8 cellular contexts compared by ENCODE assay signal in genomic region chr5:95555553-95555952, GRCh38. TPM values are rescaled to one million over a fixed set of nuclear protein-coding genes. Genes with fewer than 3 reads are reported as not detected.
DNase-seq lines count a peak whose midpoint lies in the region; ATAC-seq, FAIRE-seq and TF ChIP-seq lines count a peak whose summit lies in the region.

No MANE protein-coding gene starts in this region.

- no peaks in the 10 kb centered on the region for H3K9me3 Mint-ChIP-seq in memory B cell

- WGBS in heart left ventricle, 4 donors, result 0 to 1% (median 0%) methylated on average over 9 of the region's 9 CpGs

- no peak for DNase-seq in heart left ventricle
- DNase-seq in Right ventricle myocardium superior, result no peak
- peak; percentile 6 for DNase-seq in bronchial epithelial cell (ENCODE audit: low read depth)
- no peak for DNase-seq in memory B cell (ENCODE audit: low spot score in 2 of 2)
- DNase-seq in uterus, result no peak
- no peak for DNase-seq in NCI-H2196 (lab: John Stamatoyannopoulos, UW; ENCODE audit: unreplicated experiment)
- DNase-seq in MV-4-11 (lab: John Stamatoyannopoulos, UW), result no peak
- DNase-seq in NCI-H82 (lab: John Stamatoyannopoulos, UW), result no peak

- no peak for ATAC-seq in heart left ventricle
- no peak for ATAC-seq in Right ventricle myocardium superior (ENCODE audit: poor library complexity)
- ATAC-seq in memory B cell (ENCODE audit: low read depth), result no peak

- H3K27me3 Mint-ChIP-seq in memory B cell, result no peaks in the 10 kb centered on the region

- peaks cover 3 to 26% (median 14%) of the 10 kb centered on the region in 12 donors for H3K4me1 ChIP-seq in heart left ventricle
- H3K4me1 ChIP-seq in uterus, result peaks cover 0 to 5% of the 10 kb centered on the region in 2 donors

- FAIRE-seq in bronchial epithelial cell (lab: Jason Lieb, UNC), result no peak

- H3K27ac Mint-ChIP-seq in memory B cell, result peak overlapping the region; percentile 95

- peak overlapping the region in 11 of 12 donors; percentile 79 to 94 (median 85) for H3K27ac ChIP-seq in heart left ventricle
- peak overlapping the region; percentile 80 to 89 for H3K27ac ChIP-seq in uterus

- no peaks in the 10 kb centered on the region for H3K27me3 ChIP-seq in heart left ventricle
- H3K27me3 ChIP-seq in bronchial epithelial cell (ENCODE audit: control insufficient read depth, insufficient read depth, low read length), result no peaks in the 10 kb centered on the region
- H3K27me3 ChIP-seq in uterus, result no peaks in the 10 kb centered on the region

- H3K9me3 ChIP-seq in heart left ventricle (no peaks in the 10 kb centered on the region), uterus (no peaks in the 10 kb centered on the region)

- peak overlapping the region; percentile 100 for H3K4me3 Mint-ChIP-seq in memory B cell

- intact Hi-C loops in heart left ventricle (cut with DNase I) (loop anchor here in 5 of 10 donors (2.0 to 10.0 kb wide), 4 partner anchors 65 to 1629 kb away; partner anchors contain the start of genes GPR150 (in 1 of the 5) and RIOK2 (in 1 of the 5)), Right ventricle myocardium superior (cut with DNase I) (no loop called here), uterus (cut with DNase I; ENCODE audit: low total_unique reads) (no loop called here)

- peaks cover 27% of the 10 kb centered on the region for H3K4me1 Mint-ChIP-seq in memory B cell

- TF ChIP-seq CTCF in heart left ventricle (IDR thresholded peaks at IDR 0.05), result no peak
- no peak for TF ChIP-seq CTCF in bronchial epithelial cell (IDR thresholded peaks at IDR 0.05; ENCODE audit: insufficient read depth, low read length, severe bottlenecking)
- TF ChIP-seq CTCF in uterus (IDR thresholded peaks at IDR 0.05), result no peak

- TF ChIP-seq POLR2A in heart left ventricle (IDR thresholded peaks at IDR 0.05) (no peak), uterus (IDR thresholded peaks at IDR 0.05) (no peak)

- H3K36me3 Mint-ChIP-seq in memory B cell, result peaks cover 6% of the 10 kb centered on the region

- peaks cover 0 to 13% (median 6%) of the 10 kb centered on the region in 9 donors for H3K36me3 ChIP-seq in heart left ventricle
- H3K36me3 ChIP-seq in bronchial epithelial cell (ENCODE audit: control insufficient read depth, insufficient read depth, low read length), result no peaks in the 10 kb centered on the region
- no peaks in the 10 kb centered on the region for H3K36me3 ChIP-seq in uterus

- peak overlapping the region; percentile 56 to 92 (median 86) for H3K4me3 ChIP-seq in heart left ventricle
- peak overlapping the region; percentile 87 for H3K4me3 ChIP-seq in bronchial epithelial cell (ENCODE audit: low read depth, low read length)
- H3K4me3 ChIP-seq in uterus, result peak overlapping the region; percentile 54 to 75

RNA-seq across cellular contexts. Expression of gene ARSK, which starts 0.7 kb away (rescaled TPM):
- total RNA-seq in heart left ventricle (1 to 10 TPM; 2.3 to 5.7 (median 3.5) TPM), Right ventricle myocardium superior (4.1 TPM), bronchial epithelial cell (7.4 and 9.0 TPM in 2 replicates), uterus (10 to 100 TPM in 2 of 4 donors, 1 to 10 TPM in 2; 4.1 to 28.2 (median 12.9) TPM)
- 1 to 10 TPM; 1.8 to 4.4 TPM for polyA plus RNA-seq in heart left ventricle

RNA-seq across cellular contexts. Expression of gene SKIC3, which starts 0.8 kb away (rescaled TPM):
- total RNA-seq in heart left ventricle, result 10 to 100 TPM; 40.3 to 80.2 (median 68.9) TPM
- 10 to 100 TPM; 12.9 to 27.9 TPM for polyA plus RNA-seq in heart left ventricle
- 57.6 TPM for total RNA-seq in Right ventricle myocardium superior
- total RNA-seq in bronchial epithelial cell, result 117 and 125 TPM in 2 replicates
- 100 to 1,000 TPM in 1 of 4 donors, 10 to 100 TPM in 3; 40.3 to 219 (median 90.6) TPM for total RNA-seq in uterus
